ENCODE assay signal across 10 cellular contexts in the genomic region with DNA sequence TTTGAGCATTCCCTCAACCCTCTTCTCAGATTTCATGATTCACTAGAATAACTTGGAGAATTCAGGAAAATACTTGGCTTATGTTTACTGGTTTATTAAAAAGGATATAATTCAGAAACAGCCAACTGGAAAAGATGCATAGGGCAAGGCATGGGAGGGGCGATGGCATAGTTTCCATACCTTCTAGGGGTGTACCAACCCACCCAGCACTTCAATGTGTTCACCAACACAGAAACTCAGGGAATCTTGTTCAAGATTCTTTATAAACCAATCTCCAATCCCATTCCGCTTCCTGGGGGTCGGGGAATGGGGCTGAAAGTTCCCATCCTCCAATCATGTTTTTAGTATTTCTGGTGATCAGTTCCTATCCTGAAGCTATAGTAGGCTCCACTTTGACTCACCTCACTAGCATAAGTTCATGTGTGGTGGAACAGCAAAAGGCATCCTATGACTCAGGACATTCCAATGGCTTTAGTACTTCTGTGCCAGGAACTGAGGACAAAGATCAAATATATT.
DNase-seq lines count a peak whose midpoint lies in the region; ATAC-seq and TF ChIP-seq lines count a peak whose summit lies in the region.
"Had no signal": no experiment of that assay in that cellular context is flagged by ENCODE, and none has a peak within 500 bp of the region (broad histone marks: within the 10 kb centered on the region; RNA-seq: fewer than 3 reads in every experiment).

No MANE protein-coding gene starts in this region.

- DNase-seq in SW480 (ENCODE audit: low spot score): peak; percentile 87
- peak; percentile 68 for DNase-seq in fibroblast of villous mesenchyme (ENCODE audit: low read depth)
- no peak for DNase-seq in thoracic aorta (ENCODE audit: low spot score)
- no peak for DNase-seq in MM.1S
- no peak for DNase-seq in A673 (ENCODE audit: low spot score)
- DNase-seq: NCI-H2107; RPMI8226; stimulated activated naive CD4-positive, alpha-beta T cell treated with Interleukin-2 at 50 U/mL for 16 hours had no signal

- no peaks in the 10 kb centered on the region for H4K20me1 ChIP-seq in MM.1S (ENCODE audit: insufficient read depth, low read length)

- H2AFZ ChIP-seq in MM.1S (ENCODE audit: low read length): no peak overlapping the region

- no peak overlapping the region for H3K4me2 ChIP-seq in MM.1S (ENCODE audit: low read depth, low read length)

- peak; percentile 85 for ATAC-seq in thoracic aorta (ENCODE audit: insufficient number of reproducible peaks, low FRiP score, low read depth)
- no peak for ATAC-seq in HG03521 (IDR thresholded peaks at IDR 0.05; ENCODE audit: unreplicated experiment)

- H3K4me1 ChIP-seq in HEK293 (ENCODE audit: control insufficient read depth, insufficient read depth, low read length) (peaks cover 18% of the 10 kb centered on the region; the same call in 1 of the 2 replicates), thoracic aorta (ENCODE audit: control insufficient read depth in 1 of 2, low read depth in 2 of 2) (peaks cover 0 to 4% of the 10 kb centered on the region in 2 donors), MM.1S (ENCODE audit: low read length) (no peaks in the 10 kb centered on the region), A673 (ENCODE audit: insufficient read depth, low read length, poor library complexity, severe bottlenecking) (no peaks in the 10 kb centered on the region)

- H3K36me3 ChIP-seq in HEK293 (ENCODE audit: control insufficient read depth in 2 of 2, insufficient read depth in 1 of 2, low read length in 2 of 2): no peaks in the 10 kb centered on the region
- H3K36me3 ChIP-seq in thoracic aorta: no peaks in the 10 kb centered on the region
- no peaks in the 10 kb centered on the region for H3K36me3 ChIP-seq in MM.1S (replicated peaks; ENCODE audit: insufficient read depth, low read length)
- H3K36me3 ChIP-seq in A673 (ENCODE audit: insufficient read depth, low read length, poor library complexity, severe bottlenecking): no peaks in the 10 kb centered on the region

- H3K27me3 ChIP-seq in thoracic aorta (replicated peaks; ENCODE audit: insufficient read depth) (no peaks in the 10 kb centered on the region), MM.1S (replicated peaks; ENCODE audit: insufficient read depth, low read length) (no peaks in the 10 kb centered on the region), A673 (replicated peaks; ENCODE audit: insufficient read depth, low read depth, low read length, poor library complexity) (no peaks in the 10 kb centered on the region)

- H3K9me3 ChIP-seq in HEK293 (ENCODE audit: control insufficient read depth, insufficient read depth, low read depth, low read length): no peaks in the 10 kb centered on the region
- no peaks in the 10 kb centered on the region for H3K9me3 ChIP-seq in thoracic aorta
- H3K9me3 ChIP-seq in MM.1S (replicated peaks; ENCODE audit: insufficient read depth, low read length): no peaks in the 10 kb centered on the region
- no peaks in the 10 kb centered on the region for H3K9me3 ChIP-seq in A673 (ENCODE audit: low read depth, low read length, poor library complexity, severe bottlenecking)

- H3K27ac ChIP-seq in HEK293 (ENCODE audit: extremely low read depth, low read depth, low read length) (no peak overlapping the region), thoracic aorta (no peak overlapping the region), MM.1S (ENCODE audit: low read length) (no peak overlapping the region), A673 (ENCODE audit: low read depth, low read length, poor library complexity, severe bottlenecking) (no peak overlapping the region)

- POLR2A ChIA-PET in HEK293 (lab: Yijun Ruan, JAX): no interaction called here
- POLR2A ChIA-PET in A673 (lab: Charles Lee; ENCODE audit: low non-redundant PET): interaction anchor here (0.7 kb wide), 1 partner anchor 156 kb away, joined by 4 read pairs; no protein-coding TSS in a partner anchor

- no peaks in the 10 kb centered on the region for H3K79me2 ChIP-seq in MM.1S (ENCODE audit: low read length)

- CTCF ChIA-PET in HEK293 (lab: Yijun Ruan, JAX): interaction anchor here (0.7 kb wide), 1 partner anchor 147 kb away, joined by 3 read pairs; no protein-coding TSS in a partner anchor
- CTCF ChIA-PET in A673 (lab: Charles Lee): no interaction called here

- TF ChIP-seq CTCF in HEK293 (tag by site-specific recombination; IDR thresholded peaks at IDR 0.05): no peak
- TF ChIP-seq CTCF in fibroblast of villous mesenchyme (IDR thresholded peaks at IDR 0.05; ENCODE audit: insufficient read depth, low read depth, low read length): no peak
- no peak for TF ChIP-seq CTCF in thoracic aorta (IDR thresholded peaks at IDR 0.05)
- no peak for TF ChIP-seq CTCF in MM.1S (IDR thresholded peaks at IDR 0.05; ENCODE audit: low read length)
- no peak for TF ChIP-seq CTCF in A673 (conservative IDR thresholded peaks at IDR 0.05; ENCODE audit: low read depth, low read length)

- H3F3A ChIP-seq in MM.1S (ENCODE audit: insufficient read depth, low read length): no peaks in the 10 kb centered on the region

- no peak overlapping the region for H3K9ac ChIP-seq in MM.1S (ENCODE audit: low read length)

- no peaks in the 10 kb centered on the region for H3K9me2 ChIP-seq in MM.1S (replicated peaks; ENCODE audit: insufficient read depth, low read length)

- H3K4me3 ChIP-seq in HEK293 (ENCODE audit: low read depth, low read length): no peak overlapping the region
- no peak overlapping the region for H3K4me3 ChIP-seq in fibroblast of villous mesenchyme (ENCODE audit: low read depth, low read length)
- no peak overlapping the region for H3K4me3 ChIP-seq in thoracic aorta
- no peak overlapping the region for H3K4me3 ChIP-seq in MM.1S (ENCODE audit: low read length)
- no peak overlapping the region for H3K4me3 ChIP-seq in A673 (ENCODE audit: low read depth, low read length, poor library complexity, severe bottlenecking)

- intact Hi-C loops in A673 (cut with micrococcal nuclease; ENCODE audit: unreplicated experiment): no loop called here

- no TSS peak for BruUV-seq in A673 (replicated peaks; lab: Mats Ljungman, UMichigan)

TF ChIP-seq in HEK293, 187 proteins besides CTCF, POLR2A, EP300 and RAD21:
- TF ChIP-seq ZFP37 (tag by site-specific recombination; IDR thresholded peaks at IDR 0.05) (no peak), SP7 (tag by site-specific recombination; IDR thresholded peaks at IDR 0.05) (no peak), ZNF701 (tag by site-specific recombination; IDR thresholded peaks at IDR 0.05) (no peak), ZBTB1 (tag by site-specific recombination; IDR thresholded peaks at IDR 0.05) (no peak), ZNF843 (tag by site-specific recombination; IDR thresholded peaks at IDR 0.05) (no peak), GLI4 (tag by site-specific recombination; IDR thresholded peaks at IDR 0.05) (no peak), ZNF10 (tag by site-specific recombination; IDR thresholded peaks at IDR 0.05) (no peak)
- TF ChIP-seq, protein P1, sequence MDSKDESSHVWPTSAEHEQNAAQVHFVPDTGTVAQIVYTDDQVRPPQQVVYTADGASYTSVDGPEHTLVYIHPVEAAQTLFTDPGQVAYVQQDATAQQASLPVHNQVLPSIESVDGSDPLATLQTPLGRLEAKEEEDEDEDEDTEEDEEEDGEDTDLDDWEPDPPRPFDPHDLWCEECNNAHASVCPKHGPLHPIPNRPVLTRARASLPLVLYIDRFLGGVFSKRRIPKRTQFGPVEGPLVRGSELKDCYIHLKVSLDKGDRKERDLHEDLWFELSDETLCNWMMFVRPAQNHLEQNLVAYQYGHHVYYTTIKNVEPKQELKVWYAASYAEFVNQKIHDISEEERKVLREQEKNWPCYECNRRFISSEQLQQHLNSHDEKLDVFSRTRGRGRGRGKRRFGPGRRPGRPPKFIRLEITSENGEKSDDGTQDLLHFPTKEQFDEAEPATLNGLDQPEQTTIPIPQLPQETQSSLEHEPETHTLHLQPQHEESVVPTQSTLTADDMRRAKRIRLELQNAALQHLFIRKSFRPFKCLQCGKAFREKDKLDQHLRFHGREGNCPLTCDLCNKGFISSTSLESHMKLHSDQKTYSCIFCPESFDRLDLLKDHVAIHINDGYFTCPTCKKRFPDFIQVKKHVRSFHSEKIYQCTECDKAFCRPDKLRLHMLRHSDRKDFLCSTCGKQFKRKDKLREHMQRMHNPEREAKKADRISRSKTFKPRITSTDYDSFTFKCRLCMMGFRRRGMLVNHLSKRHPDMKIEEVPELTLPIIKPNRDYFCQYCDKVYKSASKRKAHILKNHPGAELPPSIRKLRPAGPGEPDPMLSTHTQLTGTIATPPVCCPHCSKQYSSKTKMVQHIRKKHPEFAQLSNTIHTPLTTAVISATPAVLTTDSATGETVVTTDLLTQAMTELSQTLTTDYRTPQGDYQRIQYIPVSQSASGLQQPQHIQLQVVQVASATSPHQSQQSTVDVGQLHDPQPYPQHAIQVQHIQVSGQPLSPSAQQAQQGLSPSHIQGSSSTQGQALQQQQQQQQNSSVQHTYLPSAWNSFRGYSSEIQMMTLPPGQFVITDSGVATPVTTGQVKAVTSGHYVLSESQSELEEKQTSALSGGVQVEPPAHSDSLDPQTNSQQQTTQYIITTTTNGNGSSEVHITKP (tag by site-specific recombination; IDR thresholded peaks at IDR 0.05): peak; percentile 84
- TF ChIP-seq, protein P2, sequence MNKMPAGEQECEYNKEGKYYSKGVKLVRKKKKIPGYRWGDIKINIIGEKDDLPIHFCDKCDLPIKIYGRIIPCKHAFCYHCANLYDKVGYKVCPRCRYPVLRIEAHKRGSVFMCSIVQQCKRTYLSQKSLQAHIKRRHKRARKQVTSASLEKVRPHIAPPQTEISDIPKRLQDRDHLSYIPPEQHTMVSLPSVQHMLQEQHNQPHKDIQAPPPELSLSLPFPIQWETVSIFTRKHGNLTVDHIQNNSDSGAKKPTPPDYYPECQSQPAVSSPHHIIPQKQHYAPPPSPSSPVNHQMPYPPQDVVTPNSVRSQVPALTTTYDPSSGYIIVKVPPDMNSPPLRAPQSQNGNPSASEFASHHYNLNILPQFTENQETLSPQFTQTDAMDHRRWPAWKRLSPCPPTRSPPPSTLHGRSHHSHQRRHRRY (tag by site-specific recombination; IDR thresholded peaks at IDR 0.05): no peak

Comparison
In these comparisons a context has a peak if more than half of its experiments do, and no peak if none do; other contexts are left out.
1. DNase-seq: peak in SW480 (single experiment) and fibroblast of villous mesenchyme (single experiment); none in thoracic aorta (single experiment), MM.1S (single experiment) and A673 (single experiment).